In the genomic region with DNA sequence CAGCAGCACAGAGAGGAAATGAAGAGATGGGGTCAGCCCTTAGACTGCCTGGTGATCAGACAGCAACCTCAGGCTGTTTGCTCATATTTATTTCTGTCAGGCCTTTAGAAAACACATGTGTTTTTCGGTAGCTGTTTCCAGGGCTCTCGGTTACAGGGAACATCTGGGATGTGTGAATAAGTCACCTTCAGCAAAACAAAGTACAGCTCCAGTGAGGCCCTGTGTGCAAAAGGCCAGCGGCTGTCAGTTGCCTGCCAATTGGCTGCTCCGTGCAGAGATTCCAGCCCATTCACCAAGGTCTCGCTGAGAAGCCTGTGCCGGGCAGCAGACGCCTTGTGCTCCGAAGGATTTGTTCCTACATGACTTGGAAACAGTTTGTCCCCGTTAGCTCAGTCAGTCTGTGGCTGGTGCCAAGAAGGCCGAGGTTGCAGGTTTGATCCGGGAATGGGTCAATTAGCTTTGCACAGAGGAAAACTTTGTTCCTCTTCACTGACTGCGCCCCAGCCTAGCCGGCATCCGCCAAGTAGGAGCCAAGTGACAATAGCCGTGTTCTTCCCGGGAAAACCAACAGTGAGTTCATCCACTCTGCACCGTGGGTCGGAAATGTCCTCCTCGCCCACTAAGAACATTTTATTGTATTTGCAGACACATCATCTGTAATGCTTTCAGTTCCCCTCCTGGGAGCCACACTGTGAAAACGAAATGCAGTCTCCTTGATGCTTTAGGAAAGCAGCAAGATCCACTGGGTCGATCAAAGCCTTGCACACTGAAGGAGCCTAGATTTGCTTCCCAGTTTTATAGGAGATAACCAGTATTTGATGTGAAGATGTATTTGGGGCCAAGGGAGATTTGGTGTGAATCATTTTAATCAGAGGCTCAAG, we compare ENCODE assay signal across 11 cellular contexts.
DNase-seq lines count a peak whose midpoint lies in the region; ATAC-seq and TF ChIP-seq lines count a peak whose summit lies in the region.
"Had no signal": no experiment of that assay in that cellular context is flagged by ENCODE, and none has a peak within 500 bp of the region (broad histone marks: within the 10 kb centered on the region; RNA-seq: fewer than 3 reads in every experiment).

No MANE protein-coding gene starts in this region.

- peak overlapping the region; percentile 47 for H3K27ac ChIP-seq in right cardiac atrium (ENCODE audit: low read length)
- H3K27ac ChIP-seq in mesendoderm (ENCODE audit: low read depth, low read length) = no peak overlapping the region
- H3K27ac ChIP-seq: VCaP had no signal

- no peaks in the 10 kb centered on the region for H3K9me3 ChIP-seq in right cardiac atrium (ENCODE audit: control insufficient read depth, low read length)

- no peak overlapping the region for H3K9ac ChIP-seq in mesendoderm (ENCODE audit: low read length)
- H3K9ac ChIP-seq: BLaER1 treated with 17β-estradiol and CSF1 and Interleukin-3, amounts not matched to agents 10 nM and 100 nM had no signal

- no peaks in the 10 kb centered on the region for H3K79me1 ChIP-seq in mesendoderm (ENCODE audit: low read length)

- H3K9me3 Mint-ChIP-seq in activated naive CD4-positive, alpha-beta T cell treated with anti-CD3 and anti-CD28 coated beads, Interleukin-2, amount 50 U/mL, for 72 hours = no peaks in the 10 kb centered on the region

- intact Hi-C loops in right cardiac atrium (cut with DNase I) = no loop called here

- no peak overlapping the region for H4K5ac ChIP-seq in mesendoderm (ENCODE audit: low read length)

- no peak overlapping the region for H3K18ac ChIP-seq in mesendoderm (ENCODE audit: low read length)

- 51% methylated on average over 21 of the region's 21 CpGs for WGBS in right cardiac atrium
- WGBS in mesendoderm (ENCODE audit: extremely low coverage, insufficient coverage, low lambda C conversion rate) = no CpG with 5 or more reads among the region's 21 CpGs

- no peaks in the 10 kb centered on the region for H3K36me3 Mint-ChIP-seq in activated naive CD4-positive, alpha-beta T cell treated with anti-CD3 and anti-CD28 coated beads, Interleukin-2, amount 50 U/mL, for 72 hours

- no peaks in the 10 kb centered on the region for H3K27me3 ChIP-seq in right cardiac atrium (ENCODE audit: control insufficient read depth, insufficient read depth)
- no peaks in the 10 kb centered on the region for H3K27me3 ChIP-seq in mesendoderm (ENCODE audit: insufficient read depth, low read length, poor library complexity)
- H3K27me3 ChIP-seq: BLaER1 treated with 17β-estradiol and CSF1 and Interleukin-3, amounts not matched to agents 10 nM and 100 nM had no signal

- ATAC-seq in right cardiac atrium = peak; percentile 88 to 91
- ATAC-seq in GM19023 (IDR thresholded peaks at IDR 0.05; ENCODE audit: unreplicated experiment) = no peak
- ATAC-seq in activated naive CD4-positive, alpha-beta T cell treated with anti-CD3 and anti-CD28 coated beads, Interleukin-2, amount 50 U/mL, for 72 hours = no peak

- no peak overlapping the region for H2BK5ac ChIP-seq in mesendoderm (ENCODE audit: low read length)

- no peak overlapping the region for H3K23ac ChIP-seq in mesendoderm (ENCODE audit: low read length)

- no peak overlapping the region for H2AK5ac ChIP-seq in mesendoderm (ENCODE audit: low read length)

- H3K27ac Mint-ChIP-seq in activated naive CD4-positive, alpha-beta T cell treated with anti-CD3 and anti-CD28 coated beads, Interleukin-2, amount 50 U/mL, for 72 hours = no peak overlapping the region

- TF ChIP-seq CTCF in cardiac fibroblast (IDR thresholded peaks at IDR 0.05; ENCODE audit: low read depth, low read length) = no peak

- H4K8ac ChIP-seq in mesendoderm (ENCODE audit: low read depth, low read length) = no peak overlapping the region

- no peaks in the 10 kb centered on the region for H3K36me3 ChIP-seq in mesendoderm (ENCODE audit: control insufficient read depth, insufficient read depth, low read length)
- H3K36me3 ChIP-seq: BLaER1 treated with 17β-estradiol and CSF1 and Interleukin-3, amounts not matched to agents 10 nM and 100 nM had no signal

- H3K56ac ChIP-seq in mesendoderm (ENCODE audit: low read length) = no peak overlapping the region

- no peaks in the 10 kb centered on the region for H3K79me2 ChIP-seq in mesendoderm (ENCODE audit: control insufficient read depth, insufficient read depth, low read length)

- no peak overlapping the region for H2BK120ac ChIP-seq in mesendoderm (ENCODE audit: low read depth, low read length)

- peaks cover 6% of the 10 kb centered on the region for H3K4me1 ChIP-seq in right cardiac atrium (ENCODE audit: control insufficient read depth, insufficient read depth, low read length)
- no peaks in the 10 kb centered on the region for H3K4me1 ChIP-seq in mesendoderm (ENCODE audit: control insufficient read depth, low read depth, low read length)

- peak; percentile 33 for DNase-seq in Daoy (ENCODE audit: low read depth)
- DNase-seq in cardiac fibroblast (ENCODE audit: low read depth in 2 of 2) = peak; percentile 72 to 86
- peak; percentile 72 to 89 (median 83) for DNase-seq in right cardiac atrium
- peak; percentile 60 for DNase-seq in putamen (ENCODE audit: low spot score)
- no peak for DNase-seq in RKO (ENCODE audit: low spot score)
- no peak for DNase-seq in mesendoderm
- no peak for DNase-seq in activated naive CD4-positive, alpha-beta T cell treated with anti-CD3 and anti-CD28 coated beads, Interleukin-2, amount 50 U/mL, for 72 hours (ENCODE audit: low spot score in 2 of 2)
- DNase-seq: activated naive CD4-positive, alpha-beta T cell treated with anti-CD3 and anti-CD28 coated beads, Interleukin-2, amount 50 U/mL, for 16 hours had no signal

- no peak overlapping the region for H3K4me2 ChIP-seq in mesendoderm (ENCODE audit: low read length)

- H3K4me3 ChIP-seq in cardiac fibroblast (replicated peaks in 1 of 2; ENCODE audit: low read depth in 2 of 2, low read length in 2 of 2) (no peak overlapping the region), right cardiac atrium (ENCODE audit: low read length) (no peak overlapping the region), mesendoderm (ENCODE audit: low read length) (no peak overlapping the region)
- H3K4me3 ChIP-seq: BLaER1 treated with 17β-estradiol and CSF1 and Interleukin-3, amounts not matched to agents 10 nM and 100 nM had no signal

- no peak overlapping the region for H3K4ac ChIP-seq in mesendoderm (ENCODE audit: low read depth, low read length)

- H2BK15ac ChIP-seq in mesendoderm (replicated peaks; ENCODE audit: low read depth) = no peak overlapping the region

Comparison
In these comparisons a context has a peak if more than half of its experiments do, and no peak if none do; other contexts are left out.
1. DNase-seq: peak in Daoy (single experiment), cardiac fibroblast (2 of 2), right cardiac atrium (3 of 3) and putamen (single experiment); none in RKO (single experiment), mesendoderm (single experiment) and activated naive CD4-positive, alpha-beta T cell treated with anti-CD3 and anti-CD28 coated beads, Interleukin-2, amount 50 U/mL, for 72 hours (0 of 2).
2. ATAC-seq: peak in right cardiac atrium (2 of 2); none in GM19023 (single experiment) and activated naive CD4-positive, alpha-beta T cell treated with anti-CD3 and anti-CD28 coated beads, Interleukin-2, amount 50 U/mL, for 72 hours (0 of 2).